8 cellular contexts compared by ENCODE assay signal in genomic region chr19:52527134-52527953, GRCh38. TPM values are rescaled to one million over a fixed set of nuclear protein-coding genes. Genes with fewer than 3 reads are reported as not detected.
DNase-seq lines count a peak whose midpoint lies in the region; ATAC-seq and TF ChIP-seq lines count a peak whose summit lies in the region.

ZNF808 (plus strand) TSS chr19:52527668; CDS start chr19:52543285, 15,617 bp downstream.

- no peaks in the 10 kb centered on the region for H3K4me1 ChIP-seq in GM23248 (ENCODE audit: insufficient read depth)
- no peaks in the 10 kb centered on the region for H3K4me1 ChIP-seq in RWPE2 (ENCODE audit: insufficient read depth, poor library complexity, severe bottlenecking)

- no peak for TF ChIP-seq RAD21 in neural cell (conservative IDR thresholded peaks at IDR 0.05)

- H3K4me2 ChIP-seq in GM23248 (ENCODE audit: unreplicated experiment) (peak within 1 kb of the TSS; percentile 93), neural cell (ENCODE audit: low read length) (peak within 1 kb of the TSS; percentile 98)

- no peak for TF ChIP-seq EP300 in neural cell (conservative IDR thresholded peaks at IDR 0.05; ENCODE audit: poor library complexity, severe bottlenecking)

- H3K4me1 Mint-ChIP-seq in stimulated activated naive CD8-positive, alpha-beta T cell treated with anti-CD3 and anti-CD28 coated beads, Interleukin-15, amount 100 ng/mL, for 72 hours: peaks cover 29% of the 10 kb centered on the region

- no peaks in the 10 kb centered on the region for H3K27me3 Mint-ChIP-seq in stimulated activated naive CD8-positive, alpha-beta T cell treated with anti-CD3 and anti-CD28 coated beads, Interleukin-15, amount 100 ng/mL, for 72 hours

- DNase-seq in EL (peak; percentile 92), GM23248 (peak; percentile 98), LHCN-M2 (ENCODE audit: low read depth) (peak; percentile 83), RWPE2 (ENCODE audit: low spot score) (peak; percentile 87), fibroblast of the conjunctiva (ENCODE audit: low read depth) (peak; percentile 70)
- peak; percentile 99 for DNase-seq in activated effector memory CD4-positive, alpha-beta T cell treated with anti-CD3 and anti-CD28 coated beads, Interleukin-2, amount 50 U/mL, for 16 hours
- DNase-seq in stimulated activated naive CD8-positive, alpha-beta T cell treated with anti-CD3 and anti-CD28 coated beads, Interleukin-15, amount 100 ng/mL, for 72 hours: peak; percentile 86 to 91

- peak within 1 kb of the TSS; percentile 79 for H3K27ac ChIP-seq in GM23248
- H3K27ac ChIP-seq in RWPE2 (ENCODE audit: poor library complexity, severe bottlenecking): peak within 1 kb of the TSS; percentile 51
- H3K27ac ChIP-seq in neural cell (ENCODE audit: low read length): peak within 1 kb of the TSS; percentile 68

- H3K27ac Mint-ChIP-seq in stimulated activated naive CD8-positive, alpha-beta T cell treated with anti-CD3 and anti-CD28 coated beads, Interleukin-15, amount 100 ng/mL, for 72 hours: peak within 1 kb of the TSS; percentile 99

- TF ChIP-seq CTCF in RWPE2 (IDR thresholded peaks at IDR 0.05; ENCODE audit: poor library complexity, severe bottlenecking) (peak; percentile 41), neural cell (IDR thresholded peaks at IDR 0.05; ENCODE audit: poor library complexity, severe bottlenecking) (peak; percentile 67)

- in situ Hi-C loops in GM23248 (cut with MboI): no loop called here

- ATAC-seq in RWPE2 (ENCODE audit: low read depth): peak; percentile 93
- peak; percentile 96 for ATAC-seq in stimulated activated naive CD8-positive, alpha-beta T cell treated with anti-CD3 and anti-CD28 coated beads, Interleukin-15, amount 100 ng/mL, for 72 hours

- peak within 1 kb of the TSS; percentile 82 for H3K4me3 ChIP-seq in GM23248
- peak within 1 kb of the TSS; percentile 77 for H3K4me3 ChIP-seq in RWPE2 (ENCODE audit: severe bottlenecking)
- H3K4me3 ChIP-seq in neural cell (ENCODE audit: low read length): peak within 1 kb of the TSS; percentile 78

- H4K20me1 ChIP-seq in GM23248 (ENCODE audit: insufficient read depth) (no peaks in the 10 kb centered on the region), neural cell (ENCODE audit: insufficient read depth) (no peaks in the 10 kb centered on the region)

- H3K4me3 Mint-ChIP-seq in stimulated activated naive CD8-positive, alpha-beta T cell treated with anti-CD3 and anti-CD28 coated beads, Interleukin-15, amount 100 ng/mL, for 72 hours: peak within 1 kb of the TSS; percentile 98 to 99

- H2AFZ ChIP-seq in GM23248 (peak within 1 kb of the TSS; percentile 91), neural cell (ENCODE audit: low read depth, low read length) (peak within 1 kb of the TSS; percentile 88)

- WGBS in GM23248 (ENCODE audit: low coverage in 1 of 2, low lambda C conversion rate in 2 of 2, missing lambda C conversion rate in 2 of 2), 2 experiments: 1 to 2% methylated on average over 44 to 50 of the region's 54 CpGs

- peaks cover 9 to 13% of the 10 kb centered on the region in 2 donors for H3K9me3 Mint-ChIP-seq in stimulated activated naive CD8-positive, alpha-beta T cell treated with anti-CD3 and anti-CD28 coated beads, Interleukin-15, amount 100 ng/mL, for 72 hours

- H3K9me3 ChIP-seq in GM23248 (ENCODE audit: low read depth) (no peaks in the 10 kb centered on the region), RWPE2 (ENCODE audit: severe bottlenecking) (no peaks in the 10 kb centered on the region), neural cell (ENCODE audit: low read length) (no peaks in the 10 kb centered on the region)

- H3K9me2 ChIP-seq in GM23248 (ENCODE audit: insufficient read depth): no peaks in the 10 kb centered on the region
- no peaks in the 10 kb centered on the region for H3K9me2 ChIP-seq in neural cell (ENCODE audit: insufficient read depth, low read length)

- H3K79me2 ChIP-seq in GM23248 (ENCODE audit: insufficient read depth) (peaks cover 42% of the 10 kb centered on the region), neural cell (replicated peaks; ENCODE audit: insufficient read depth, low read length) (no peaks in the 10 kb centered on the region)

- H3F3A ChIP-seq in GM23248 (ENCODE audit: insufficient read depth) (no peaks in the 10 kb centered on the region; the same call in 1 of the 2 replicates), neural cell (ENCODE audit: insufficient read depth, low read length, poor library complexity, severe bottlenecking) (peaks cover 4% of the 10 kb centered on the region)

- H3K36me3 ChIP-seq in GM23248 (ENCODE audit: low read depth) (no peaks in the 10 kb centered on the region), RWPE2 (ENCODE audit: low read depth) (no peaks in the 10 kb centered on the region; the same call in 1 of the 2 replicates), neural cell (ENCODE audit: insufficient read depth, low read length) (no peaks in the 10 kb centered on the region)

- H3K9ac ChIP-seq in GM23248: peak within 1 kb of the TSS; percentile 92
- peak within 1 kb of the TSS; percentile 81 for H3K9ac ChIP-seq in neural cell (ENCODE audit: low read length)

- H3K27me3 ChIP-seq in GM23248 (replicated peaks; ENCODE audit: insufficient read depth): no peaks in the 10 kb centered on the region
- no peaks in the 10 kb centered on the region for H3K27me3 ChIP-seq in RWPE2 (ENCODE audit: insufficient read depth, poor library complexity, severe bottlenecking)
- no peaks in the 10 kb centered on the region for H3K27me3 ChIP-seq in neural cell (ENCODE audit: insufficient read depth, low read depth, low read length)

TF ChIP-seq in neural cell, 6 proteins besides CTCF, POLR2A, EP300 and RAD21:
- TF ChIP-seq TAF1 (IDR thresholded peaks at IDR 0.05; ENCODE audit: low read depth): no peak
- peak; percentile 23 for TF ChIP-seq MXI1 (conservative IDR thresholded peaks at IDR 0.05; ENCODE audit: poor library complexity, severe bottlenecking)
- TF ChIP-seq REST (IDR thresholded peaks at IDR 0.05; ENCODE audit: borderline replicate concordance): peak; percentile 65
- TF ChIP-seq SMC3 (conservative IDR thresholded peaks at IDR 0.05; ENCODE audit: poor library complexity): no peak
- TF ChIP-seq EZH2 (IDR thresholded peaks at IDR 0.05; ENCODE audit: borderline replicate concordance, insufficient read depth, low read length, poor library complexity, severe bottlenecking): no peak
- peak; percentile 90 for TF ChIP-seq POLR2AphosphoS5 (IDR thresholded peaks at IDR 0.05)

RNA-seq across cellular contexts. Expression of gene ZNF808, which starts in this region (rescaled TPM):
- total RNA-seq in GM23248 (2014; rRNA removed; shearing (Covaris generic)): 7.9 and 14.5 TPM in 2 replicates
- polyA plus RNA-seq in GM23248 (2016; fragmentation: Nextera tagmentation; extraction: Ambion mirVana) (2.2 and 2.9 TPM in 2 replicates), neural cell (6.5 and 13.4 TPM in 2 replicates)
- 14.7 and 16.1 TPM in 2 replicates for total RNA-seq in LHCN-M2 (2014; rRNA removed)
- polyA plus RNA-seq in LHCN-M2 (2012): 3.2 TPM
- 47.2 and 57.4 TPM in 2 replicates for polyA minus RNA-seq in neural cell

Comparison
In these comparisons a context has a peak if more than half of its experiments do, and no peak if none do; other contexts are left out.
1. Peak in every context shown above with its lines: DNase-seq, ATAC-seq, H3K4me3 ChIP-seq and H3K27ac ChIP-seq.